ENCODE assay signal across 34 cellular contexts in the genomic region with DNA sequence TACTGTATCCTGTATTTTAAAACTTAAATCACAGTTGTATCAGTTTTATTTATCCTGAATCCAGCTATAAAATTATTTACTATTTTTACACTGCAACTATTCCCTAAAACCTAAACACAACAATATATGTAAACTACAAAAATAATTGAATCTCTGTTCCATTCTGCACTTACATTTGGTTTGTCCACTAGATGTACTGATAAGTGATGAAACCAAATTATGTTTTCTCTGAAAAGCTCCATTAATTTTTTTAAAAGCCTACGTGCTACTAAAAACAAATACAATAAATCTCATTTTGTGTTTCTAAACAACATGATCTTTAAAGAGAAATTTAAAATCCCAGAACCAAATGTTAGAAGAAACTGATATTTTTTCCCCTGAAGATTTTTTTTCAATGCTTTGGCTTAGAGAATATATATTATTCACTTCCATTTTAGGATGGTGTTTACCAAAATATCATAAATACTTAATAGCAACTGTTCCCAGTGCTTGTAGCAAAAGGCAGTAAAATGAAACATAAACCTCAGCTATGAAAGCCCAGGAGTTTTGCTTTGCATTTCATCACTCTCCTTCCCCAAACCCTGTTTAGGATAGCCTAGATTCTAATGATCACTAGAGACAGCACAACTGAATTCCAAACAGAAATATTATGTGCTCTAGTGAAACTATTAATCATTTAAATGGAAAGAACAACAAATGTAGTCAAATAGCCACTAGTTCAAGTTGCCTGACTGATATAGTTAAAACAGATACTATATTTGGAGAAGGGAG. TPM values are rescaled to one million over a fixed set of nuclear protein-coding genes. Genes with fewer than 3 reads are reported as not detected.
DNase-seq lines count a peak whose midpoint lies in the region; ATAC-seq, FAIRE-seq and TF ChIP-seq lines count a peak whose summit lies in the region.
"Had no signal": no experiment of that assay in that cellular context is flagged by ENCODE, and none has a peak within 500 bp of the region (broad histone marks: within the 10 kb centered on the region; RNA-seq: fewer than 3 reads in every experiment).

No MANE protein-coding gene starts in this region.

- H3K9me3 ChIP-seq in DND-41 (ENCODE audit: insufficient read depth, low read length, severe bottlenecking), result no peaks in the 10 kb centered on the region
- H3K9me3 ChIP-seq in SK-N-MC (ENCODE audit: low read depth, low read length), result no peaks in the 10 kb centered on the region
- H3K9me3 ChIP-seq: ascending aorta, right lobe of liver, stomach, thyroid gland had no signal

- H3F3A ChIP-seq in GM23338 (replicated peaks; ENCODE audit: low read depth), result no peaks in the 10 kb centered on the region

- H3K27me3 ChIP-seq in DND-41 (ENCODE audit: insufficient read depth, low read length, poor library complexity) (no peaks in the 10 kb centered on the region), GM23338 (ENCODE audit: insufficient read depth) (no peaks in the 10 kb centered on the region)
- H3K27me3 ChIP-seq: ascending aorta, right lobe of liver, stomach, thyroid gland had no signal

- no peaks in the 10 kb centered on the region for H3K27me3 Mint-ChIP-seq in nephron (ENCODE audit: low read depth)
- peaks cover 2% of the 10 kb centered on the region for H3K27me3 Mint-ChIP-seq in GM23338 (ENCODE audit: insufficient read depth, low read depth, poor library complexity)
- H3K27me3 Mint-ChIP-seq: activated naive CD8-positive, alpha-beta T cell treated with anti-CD3 and anti-CD28 coated beads, Interleukin-2, amount 10 ng/mL, durations not matched to agents 7 days and 5 days; B cell; CD4-positive, alpha-beta memory T cell; dendritic cell treated with granulocyte-macrophage colony-stimulating factor and Interleukin-4, amounts not matched to agents 40 ng/mL and 50 ng/mL, for 4 days had no signal

- peaks cover 67% of the 10 kb centered on the region for H3K36me3 ChIP-seq in DND-41 (ENCODE audit: insufficient read depth, low read length)
- H3K36me3 ChIP-seq in SK-N-MC (ENCODE audit: insufficient read depth, low read length), result peaks cover 20% of the 10 kb centered on the region
- H3K36me3 ChIP-seq in GM23338 (ENCODE audit: insufficient read depth), result no peaks in the 10 kb centered on the region
- H3K36me3 ChIP-seq: thyroid gland had no signal

- DNase-seq in DND-41, result no peak
- no peak for DNase-seq in SK-N-MC (ENCODE audit: low read depth, low spot score)
- DNase-seq in SW480 (ENCODE audit: low spot score), result no peak
- DNase-seq in activated CD4-positive, alpha-beta T cell treated with anti-CD3 and anti-CD28 coated beads for 1 hour, result no peak
- no peak for DNase-seq in ecto neural progenitor cell (ENCODE audit: low spot score)
- no peak for DNase-seq in GM23338 (ENCODE audit: low spot score)
- DNase-seq: activated CD4-positive, alpha-beta T cell treated with anti-CD3 and anti-CD28 coated beads for 4 hours; activated CD8-positive, alpha-beta memory T cell treated with anti-CD3 and anti-CD28 coated beads for 24 hours; activated gamma-delta T cell; activated naive CD8-positive, alpha-beta T cell treated with anti-CD3 and anti-CD28 coated beads, Interleukin-2, amount 10 ng/mL, durations not matched to agents 7 days and 5 days; activated T-cell treated with anti-CD3 and anti-CD28 coated beads, Interleukin-2, amount 50 U/mL, for 1 hour; CD4-positive, alpha-beta memory T cell; H9; immature natural killer cell; left cardiac atrium; NCI-H1436; NCI-H2081; NCI-H2227 treated with DMSO at 0.1 percent for 48 hours; NCI-H526 treated with DMSO at 0.1 percent for 48 hours; PC-9; right lobe of liver; Right ventricle myocardium superior; stimulated activated CD4-positive, alpha-beta T cell treated with anti-CD3 and anti-CD28 coated beads, Interleukin-4, amount 100 ng/mL, for 1 hour; stomach; SW 1271; T1000; thyroid gland had no signal

- TF ChIP-seq CTCF in DND-41 (IDR thresholded peaks at IDR 0.05; ENCODE audit: borderline replicate concordance, extremely low read depth, low read length, poor library complexity, severe bottlenecking) (no peak), nephron (IDR thresholded peaks at IDR 0.05; ENCODE audit: unreplicated experiment in 3 of 3) (no peak), GM23338 (conservative IDR thresholded peaks at IDR 0.05; ENCODE audit: low read depth in 2 of 2) (no peak)

- H3K4me2 ChIP-seq in DND-41 (ENCODE audit: insufficient read depth, low read length) (no peak overlapping the region), GM23338 (no peak overlapping the region)
- H3K4me2 ChIP-seq: PC-9 had no signal

- peaks cover 29% of the 10 kb centered on the region for H3K4me1 ChIP-seq in DND-41 (ENCODE audit: insufficient read depth, low read length)
- H3K4me1 ChIP-seq in GM23338 (ENCODE audit: insufficient read depth), result peaks cover 36% of the 10 kb centered on the region
- H3K4me1 ChIP-seq: right lobe of liver, thyroid gland had no signal

- H3K4me1 Mint-ChIP-seq in nephron (peaks cover 12% of the 10 kb centered on the region), GM23338 (peaks cover 56% of the 10 kb centered on the region)

- peak; percentile 98 for FAIRE-seq in endometrium (lab: Jason Lieb, UNC)
- FAIRE-seq: GM18507 had no signal

- H3K27ac Mint-ChIP-seq in nephron (peak overlapping the region; percentile 13 to 60 (median 24)), GM23338 (no peak overlapping the region)
- H3K27ac Mint-ChIP-seq: activated naive CD8-positive, alpha-beta T cell treated with anti-CD3 and anti-CD28 coated beads, Interleukin-2, amount 10 ng/mL, durations not matched to agents 7 days and 5 days; B cell; dendritic cell treated with granulocyte-macrophage colony-stimulating factor and Interleukin-4, amounts not matched to agents 40 ng/mL and 50 ng/mL, for 4 days; H9 had no signal

- peaks cover 57% of the 10 kb centered on the region for H3K36me3 Mint-ChIP-seq in nephron (ENCODE audit: low read depth)
- no peaks in the 10 kb centered on the region for H3K36me3 Mint-ChIP-seq in GM23338 (ENCODE audit: low read depth)

- H4K20me1 ChIP-seq in DND-41 (ENCODE audit: insufficient read depth, low read length) (no peaks in the 10 kb centered on the region), GM23338 (replicated peaks; ENCODE audit: insufficient read depth) (no peaks in the 10 kb centered on the region)

- no peaks in the 10 kb centered on the region for H3K79me2 ChIP-seq in DND-41 (ENCODE audit: insufficient read depth, low read length)
- H3K79me2 ChIP-seq in GM23338 (replicated peaks; ENCODE audit: insufficient read depth), result no peaks in the 10 kb centered on the region

- H3K27ac ChIP-seq in DND-41 (ENCODE audit: low read length) (no peak overlapping the region), SK-N-MC (peak overlapping the region; percentile 90), GM23338 (ENCODE audit: low read depth) (no peak overlapping the region)
- H3K27ac ChIP-seq: ascending aorta, PC-9, right lobe of liver, thyroid gland, VCaP had no signal

- H3K4me3 Mint-ChIP-seq in nephron (no peak overlapping the region), GM23338 (no peak overlapping the region)
- H3K4me3 Mint-ChIP-seq: activated naive CD8-positive, alpha-beta T cell treated with anti-CD3 and anti-CD28 coated beads, Interleukin-2, amount 10 ng/mL, durations not matched to agents 7 days and 5 days; B cell; dendritic cell treated with granulocyte-macrophage colony-stimulating factor and Interleukin-4, amounts not matched to agents 40 ng/mL and 50 ng/mL, for 4 days; H9; immature natural killer cell had no signal

- H3K9me2 ChIP-seq in GM23338 (ENCODE audit: insufficient read depth), result peaks cover 2% of the 10 kb centered on the region; the same call in 1 of the 2 replicates

- ATAC-seq in DND-41 (ENCODE audit: insufficient read depth, low read depth) (peak; percentile 35; the same call in 1 of the 3 replicates), GM23338 (no peak)
- ATAC-seq: left cardiac atrium, right lobe of liver had no signal

- no peak overlapping the region for H3K4me3 ChIP-seq in DND-41 (ENCODE audit: low read depth in 1 of 2, low read length in 2 of 2)
- H3K4me3 ChIP-seq in SK-N-MC, result peak overlapping the region; percentile 54
- no peak overlapping the region for H3K4me3 ChIP-seq in GM23338
- H3K4me3 ChIP-seq: ascending aorta, PC-9, right lobe of liver, stomach, thyroid gland had no signal

- H3K9ac ChIP-seq in DND-41 (ENCODE audit: low read depth, low read length) (no peak overlapping the region), SK-N-MC (ENCODE audit: insufficient read length) (peak overlapping the region; percentile 57)

- H3K9me3 Mint-ChIP-seq in nephron, result no peaks in the 10 kb centered on the region
- no peaks in the 10 kb centered on the region for H3K9me3 Mint-ChIP-seq in GM23338
- H3K9me3 Mint-ChIP-seq: activated naive CD8-positive, alpha-beta T cell treated with anti-CD3 and anti-CD28 coated beads, Interleukin-2, amount 10 ng/mL, durations not matched to agents 7 days and 5 days; CD4-positive, alpha-beta memory T cell; dendritic cell treated with granulocyte-macrophage colony-stimulating factor and Interleukin-4, amounts not matched to agents 40 ng/mL and 50 ng/mL, for 4 days; H9; immature natural killer cell had no signal

- no peak overlapping the region for H2AFZ ChIP-seq in DND-41 (ENCODE audit: low read depth, low read length)
- no peak overlapping the region for H2AFZ ChIP-seq in GM23338
- H2AFZ ChIP-seq: PC-9 had no signal

RNA-seq across cellular contexts. Expression of a gene that starts 19.7 kb away (rescaled TPM):
- 4.8 and 5.3 TPM in 2 replicates for total RNA-seq in GM23338 (2014; rRNA removed; shearing (Covaris generic))
- 1.3 and 2.0 TPM in 2 replicates for polyA plus RNA-seq in GM23338 (2016; fragmentation: Nextera tagmentation; extraction: Ambion mirVana)
